Comparison of ENCODE assay signal across 15 cellular contexts in the genomic region with DNA sequence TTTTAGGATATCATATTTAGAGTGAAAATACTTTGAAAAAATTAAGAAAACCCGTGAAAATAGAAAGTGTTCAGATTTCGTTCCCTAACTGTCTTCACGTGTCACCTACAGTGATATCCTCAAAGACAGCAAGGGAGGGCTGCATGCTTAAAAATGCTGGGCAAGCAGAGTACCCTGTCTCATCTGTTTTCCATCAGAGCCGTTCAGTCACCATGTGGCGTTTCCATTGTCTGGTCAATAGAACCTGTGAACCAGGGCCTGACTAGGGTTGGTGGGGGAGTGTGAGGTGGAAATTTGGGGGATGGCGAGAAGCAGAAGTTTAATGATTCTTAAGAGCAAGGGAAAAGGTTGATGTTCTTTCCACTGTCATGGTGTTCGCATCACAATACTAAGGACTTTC.
A peak's percentile ranks its signal among the peaks of the same experiment; 100 is the strongest.
DNase-seq lines count a peak whose midpoint lies in the region; ATAC-seq and TF ChIP-seq lines count a peak whose summit lies in the region.
"Had no signal": no experiment of that assay in that cellular context is flagged by ENCODE, and none has a peak within 500 bp of the region (broad histone marks: within the 10 kb centered on the region; RNA-seq: fewer than 3 reads in every experiment).

No MANE protein-coding gene starts in this region.

- H3K14ac ChIP-seq in H9 (ENCODE audit: insufficient read depth, low read length), result no peak overlapping the region

- H3K9me3 Mint-ChIP-seq in GM23338 (no peaks in the 10 kb centered on the region), nephron progenitor cell (no peaks in the 10 kb centered on the region), type B pancreatic cell (no peaks in the 10 kb centered on the region), H9 (no peaks in the 10 kb centered on the region)
- H3K9me3 Mint-ChIP-seq: CD8-positive, alpha-beta memory T cell; HFFc6 had no signal

- H3F3A ChIP-seq in GM23338 (replicated peaks; ENCODE audit: low read depth), result no peaks in the 10 kb centered on the region

- no peak overlapping the region for H2AK5ac ChIP-seq in H9 (ENCODE audit: insufficient read length, low read length)

- no peak overlapping the region for H4K5ac ChIP-seq in H9 (ENCODE audit: insufficient read length, low read depth, low read length)

- no peaks in the 10 kb centered on the region for H3K23me2 ChIP-seq in H9 (ENCODE audit: insufficient read length, low read depth, low read length, poor library complexity, severe bottlenecking)

- no peak overlapping the region for H2BK120ac ChIP-seq in H9 (ENCODE audit: low read depth, low read length, poor library complexity, severe bottlenecking)

- H2BK5ac ChIP-seq in H9 (ENCODE audit: insufficient read length, low read length), result no peak overlapping the region

- no peaks in the 10 kb centered on the region for H3K36me3 ChIP-seq in GM23338 (ENCODE audit: insufficient read depth)

- H2BK12ac ChIP-seq in H9 (ENCODE audit: insufficient read length, low read depth, low read length), result no peak overlapping the region

- H3K36me3 Mint-ChIP-seq in GM23338 (ENCODE audit: low read depth) (no peaks in the 10 kb centered on the region), nephron progenitor cell (ENCODE audit: low read depth) (no peaks in the 10 kb centered on the region), type B pancreatic cell (no peaks in the 10 kb centered on the region), H9 (ENCODE audit: insufficient read depth in 1 of 3, low read depth in 3 of 3) (no peaks in the 10 kb centered on the region)
- H3K36me3 Mint-ChIP-seq: CD4-positive, CD25-positive, alpha-beta regulatory T cell; CD8-positive, alpha-beta memory T cell had no signal

- H3T11ph ChIP-seq in H9 (ENCODE audit: low read length), result no peak overlapping the region

- no peaks in the 10 kb centered on the region for H4K20me1 ChIP-seq in GM23338 (replicated peaks; ENCODE audit: insufficient read depth)
- no peaks in the 10 kb centered on the region for H4K20me1 ChIP-seq in H9 (ENCODE audit: control insufficient read depth, insufficient read depth, insufficient read length)

- ATAC-seq in GM23338 (no peak), HG03095 (IDR thresholded peaks at IDR 0.05; ENCODE audit: unreplicated experiment) (no peak)
- ATAC-seq: HCT116 had no signal

- H3K18ac ChIP-seq in H9 (ENCODE audit: insufficient read length, low read depth, low read length), result no peak overlapping the region

- TF ChIP-seq CTCF in GM23338 (conservative IDR thresholded peaks at IDR 0.05; ENCODE audit: low read depth in 2 of 2), result no peak
- no peak for TF ChIP-seq CTCF in nephron progenitor cell (IDR thresholded peaks at IDR 0.05)
- no peak for TF ChIP-seq CTCF in type B pancreatic cell (conservative IDR thresholded peaks at IDR 0.05)
- TF ChIP-seq CTCF in H9 (conservative IDR thresholded peaks at IDR 0.05), result no peak

- peaks cover 28% of the 10 kb centered on the region for H3K4me1 Mint-ChIP-seq in GM23338
- H3K4me1 Mint-ChIP-seq in nephron progenitor cell, result peaks cover 65% of the 10 kb centered on the region
- peaks cover 37% of the 10 kb centered on the region for H3K4me1 Mint-ChIP-seq in type B pancreatic cell (ENCODE audit: unreplicated experiment)
- peaks cover 18 to 23% of the 10 kb centered on the region in 2 experiments for H3K4me1 Mint-ChIP-seq in H9
- H3K4me1 Mint-ChIP-seq: B cell; CD4-positive, CD25-positive, alpha-beta regulatory T cell; CD8-positive, alpha-beta memory T cell had no signal

- no peaks in the 10 kb centered on the region for H3K79me2 ChIP-seq in GM23338 (replicated peaks; ENCODE audit: insufficient read depth)
- H3K79me2 ChIP-seq in H9 (ENCODE audit: insufficient read depth, low read length), result no peaks in the 10 kb centered on the region

- H2AFZ ChIP-seq in GM23338 (no peak overlapping the region; the same call in 1 of the 2 replicates), H9 (ENCODE audit: low read length) (no peak overlapping the region)
- H2AFZ ChIP-seq: GM23248 had no signal

- DNase-seq in GM23338 (ENCODE audit: low spot score) (no peak), SK-N-DZ (ENCODE audit: low spot score) (peak; percentile 20), nephron progenitor cell (no peak), type B pancreatic cell (ENCODE audit: extremely low spot score, unreplicated experiment) (no peak), germinal center (ENCODE audit: low spot score) (no peak), H9 (no peak)
- DNase-seq: C1 segment of cervical spinal cord; CD4-positive, CD25-positive, alpha-beta regulatory T cell; CD8-positive, alpha-beta memory T cell; COR-L47; GM23248; HFFc6 had no signal

- H3K4me3 ChIP-seq in GM23338, result no peak overlapping the region
- H3K4me3 ChIP-seq: GM23248 had no signal

- no peaks in the 10 kb centered on the region for H3K9me3 ChIP-seq in H9 (ENCODE audit: control insufficient read depth, low read depth, low read length)

- no peaks in the 10 kb centered on the region for H3K27me3 ChIP-seq in GM23338 (ENCODE audit: insufficient read depth)
- H3K27me3 ChIP-seq in H9 (ENCODE audit: insufficient read depth, low read length), result no peaks in the 10 kb centered on the region

- no peak overlapping the region for H3K4ac ChIP-seq in H9 (ENCODE audit: low read depth, low read length)

- H3K56ac ChIP-seq in H9 (ENCODE audit: insufficient read length, low read depth, low read length), result no peak overlapping the region

- no peak overlapping the region for H4K8ac ChIP-seq in H9 (replicated peaks; ENCODE audit: insufficient read length, low read depth, low read length)

- no peaks in the 10 kb centered on the region for H3K79me1 ChIP-seq in H9 (ENCODE audit: insufficient read depth, low read depth, low read length, poor library complexity, severe bottlenecking)

- no peak overlapping the region for H3K9ac ChIP-seq in H9 (ENCODE audit: extremely low read depth, insufficient read length, low read length)
- H3K9ac ChIP-seq: GM23248 had no signal

- H3K27me3 Mint-ChIP-seq in GM23338 (ENCODE audit: insufficient read depth, low read depth, poor library complexity) (peaks cover 2% of the 10 kb centered on the region), nephron progenitor cell (ENCODE audit: low read depth, poor library complexity) (no peaks in the 10 kb centered on the region), type B pancreatic cell (no peaks in the 10 kb centered on the region), H9 (ENCODE audit: low read depth) (no peaks in the 10 kb centered on the region; the same call in 1 of the 2 replicates)
- H3K27me3 Mint-ChIP-seq: B cell; CD8-positive, alpha-beta memory T cell had no signal

- no peak overlapping the region for H2BK15ac ChIP-seq in H9 (ENCODE audit: low read depth, low read length)

- no peak overlapping the region for H4K91ac ChIP-seq in H9 (ENCODE audit: insufficient read length, low read depth, low read length)

- no CpG with 5 or more reads among the region's 7 CpGs for WGBS in H9 (ENCODE audit: extremely low coverage, insufficient read length, low lambda C conversion rate)

- H2BK20ac ChIP-seq in H9 (ENCODE audit: low read depth, low read length, poor library complexity, severe bottlenecking), result no peak overlapping the region

- H3K4me3 Mint-ChIP-seq in GM23338, result no peak overlapping the region
- no peak overlapping the region for H3K4me3 Mint-ChIP-seq in nephron progenitor cell
- H3K4me3 Mint-ChIP-seq in type B pancreatic cell, result no peak overlapping the region
- H3K4me3 Mint-ChIP-seq in H9, result no peak overlapping the region
- H3K4me3 Mint-ChIP-seq: B cell; CD4-positive, CD25-positive, alpha-beta regulatory T cell; CD8-positive, alpha-beta memory T cell; HFFc6 had no signal

- no peak overlapping the region for H3K23ac ChIP-seq in H9 (ENCODE audit: insufficient read length, low read depth, low read length)

- H3K4me2 ChIP-seq in GM23338 (no peak overlapping the region), H9 (ENCODE audit: insufficient read depth, insufficient read length, low read length) (no peak overlapping the region)

- H3K4me1 ChIP-seq in GM23338 (ENCODE audit: insufficient read depth) (peaks cover 14% of the 10 kb centered on the region), H9 (ENCODE audit: insufficient read depth, low read length) (no peaks in the 10 kb centered on the region)

- no peak overlapping the region for H3K27ac ChIP-seq in GM23338 (ENCODE audit: low read depth)
- no peak overlapping the region for H3K27ac ChIP-seq in H9 (ENCODE audit: insufficient read length, low read depth, low read length)
- H3K27ac ChIP-seq: GM23248 had no signal

- H3K27ac Mint-ChIP-seq in GM23338, result 0 out of 2 replicates have a peak overlapping the region, but pooled peaks have one; percentile 28
- H3K27ac Mint-ChIP-seq in nephron progenitor cell, result peak overlapping the region; percentile 93
- H3K27ac Mint-ChIP-seq in type B pancreatic cell, result peak overlapping the region; percentile 26
- H3K27ac Mint-ChIP-seq in H9, result peak overlapping the region in 1 of 3 experiments; percentile 68; a peak in 2 of 7 replicates
- H3K27ac Mint-ChIP-seq: B cell; CD4-positive, CD25-positive, alpha-beta regulatory T cell; CD8-positive, alpha-beta memory T cell; HFFc6 had no signal

- H3K9me2 ChIP-seq in GM23338 (ENCODE audit: insufficient read depth), result no peaks in the 10 kb centered on the region

TF ChIP-seq in GM23338, 12 proteins besides CTCF, POLR2A, EP300 and RAD21:
- no peak for TF ChIP-seq NANOG (IDR thresholded peaks at IDR 0.05; ENCODE audit: borderline replicate concordance)
TF ChIP-seq in GM23338: peak in this region for 0.
